22 cellular contexts compared by ENCODE assay signal in genomic region chr7:20152057-20152456, GRCh38.
DNase-seq lines count a peak whose midpoint lies in the region; ATAC-seq and TF ChIP-seq lines count a peak whose summit lies in the region.
"Had no signal": no experiment of that assay in that cellular context is flagged by ENCODE, and none has a peak within 500 bp of the region (broad histone marks: within the 10 kb centered on the region; RNA-seq: fewer than 3 reads in every experiment).

No MANE protein-coding gene starts in this region.

- H3F3A ChIP-seq in OCI-LY1 (ENCODE audit: insufficient read depth, low read length) = no peaks in the 10 kb centered on the region

- H3K27ac ChIP-seq in OCI-LY1 (ENCODE audit: low read depth, low read length, poor library complexity, severe bottlenecking) (peak overlapping the region; percentile 0), esophagus squamous epithelium (peak overlapping the region in 3 of 4 donors; percentile 39 to 71 (median 68)), uterus (peak overlapping the region; percentile 69 to 88)
- H3K27ac ChIP-seq: breast epithelium, psoas muscle had no signal

- H3K4me3 ChIP-seq in OCI-LY1 (ENCODE audit: low read depth, low read length, poor library complexity, severe bottlenecking) (no peak overlapping the region), esophagus squamous epithelium (no peak overlapping the region), uterus (no peak overlapping the region)
- H3K4me3 ChIP-seq: breast epithelium, colonic mucosa, heart left ventricle, psoas muscle had no signal

- H2AFZ ChIP-seq in OCI-LY1 (ENCODE audit: low read length) = no peak overlapping the region

- no peak for TF ChIP-seq CTCF in OCI-LY1 (IDR thresholded peaks at IDR 0.05; ENCODE audit: low read length)
- TF ChIP-seq CTCF in esophagus squamous epithelium (IDR thresholded peaks at IDR 0.05) = no peak
- no peak for TF ChIP-seq CTCF in uterus (IDR thresholded peaks at IDR 0.05)

- WGBS in esophagus squamous epithelium, 2 donors = 37 to 47% methylated on average over 3 of the region's 3 CpGs

- no peak for ATAC-seq in GM21528 (IDR thresholded peaks at IDR 0.05; ENCODE audit: low FRiP score, unreplicated experiment)
- ATAC-seq: heart left ventricle, left lobe of liver, psoas muscle had no signal

- DNase-seq in NCI-H1417 (lab: John Stamatoyannopoulos, UW) = peak in 2 of 3 experiments; percentile 35 to 69
- DNase-seq in NCI-H1417 treated with DMSO at 0.1 percent for 48 hours (lab: John Stamatoyannopoulos, UW) = no peak
- no peak for DNase-seq in esophagus squamous epithelium (lab: John Stamatoyannopoulos, UW)
- no peak for DNase-seq in uterus
- DNase-seq in D341Med (ENCODE audit: low spot score) = no peak
- DNase-seq in NCI-H2081 (lab: John Stamatoyannopoulos, UW) = no peak
- DNase-seq: activated CD4-positive, alpha-beta memory T cell treated with anti-CD3 and anti-CD28 coated beads for 36 hours; activated T-cell treated with anti-CD3 and anti-CD28 coated beads for 4 hours; CD4-positive, alpha-beta memory T cell; colonic mucosa; heart left ventricle; NCI-H2029; NCI-H446; nephron progenitor cell; NK-92 treated with Interleukin-12 subunit alpha and Interleukin-12 subunit beta, amount 100 ng/mL, for 24 hours; psoas muscle; stimulated activated CD8-positive, alpha-beta memory T cell treated with anti-CD3 and anti-CD28 coated beads, Interleukin-4, amount 100 ng/mL, for 48 hours; substantia nigra had no signal

- H3K4me2 ChIP-seq in OCI-LY1 (ENCODE audit: low read length) = peak overlapping the region; percentile 5; the same call in 1 of the 2 replicates

- H3K79me2 ChIP-seq in OCI-LY1 (ENCODE audit: insufficient read depth, low read length) = no peaks in the 10 kb centered on the region

- H3K36me3 ChIP-seq in OCI-LY1 (ENCODE audit: insufficient read depth, low read length) (peaks cover 59% of the 10 kb centered on the region), esophagus squamous epithelium (peaks cover 0 to 30% (median 0%) of the 10 kb centered on the region in 3 donors), uterus (no peaks in the 10 kb centered on the region)
- H3K36me3 ChIP-seq: breast epithelium, colonic mucosa, heart left ventricle had no signal

- H3K4me1 ChIP-seq in OCI-LY1 (ENCODE audit: insufficient read depth, low read length, severe bottlenecking) (peaks cover 19% of the 10 kb centered on the region), esophagus squamous epithelium (peaks cover 0 to 17% (median 3%) of the 10 kb centered on the region in 3 donors), uterus (peaks cover 0 to 5% of the 10 kb centered on the region in 2 donors)
- H3K4me1 ChIP-seq: breast epithelium, colonic mucosa, psoas muscle had no signal

- no peak overlapping the region for H3K9ac ChIP-seq in OCI-LY1 (ENCODE audit: low read length)

- intact Hi-C loops in esophagus squamous epithelium (cut with DNase I) = no loop called here
- intact Hi-C loops in uterus (cut with DNase I; ENCODE audit: low total_unique reads) = no loop called here

- H3K9me3 ChIP-seq in OCI-LY1 (ENCODE audit: low read length) = no peaks in the 10 kb centered on the region
- no peaks in the 10 kb centered on the region for H3K9me3 ChIP-seq in esophagus squamous epithelium
- H3K9me3 ChIP-seq in uterus = no peaks in the 10 kb centered on the region
- H3K9me3 ChIP-seq: breast epithelium, colonic mucosa, heart left ventricle, psoas muscle had no signal

- H3K27me3 ChIP-seq in OCI-LY1 (ENCODE audit: insufficient read depth, low read length) = no peaks in the 10 kb centered on the region
- H3K27me3 ChIP-seq in esophagus squamous epithelium = no peaks in the 10 kb centered on the region
- H3K27me3 ChIP-seq in uterus = no peaks in the 10 kb centered on the region
- H3K27me3 ChIP-seq: breast epithelium, colonic mucosa, heart left ventricle had no signal

- no peak for TF ChIP-seq POLR2A in esophagus squamous epithelium (IDR thresholded peaks at IDR 0.05)
- no peak for TF ChIP-seq POLR2A in uterus (IDR thresholded peaks at IDR 0.05)

- H4K20me1 ChIP-seq in OCI-LY1 (ENCODE audit: insufficient read depth, low read length) = no peaks in the 10 kb centered on the region

- H3K9me2 ChIP-seq in OCI-LY1 (ENCODE audit: low read depth, low read length) = no peaks in the 10 kb centered on the region

Comparison
In these comparisons a context has a peak if more than half of its experiments do, and no peak if none do; other contexts are left out.
1. DNase-seq: peak in NCI-H1417 (2 of 3); none in NCI-H1417 treated with DMSO at 0.1 percent for 48 hours (single experiment), esophagus squamous epithelium (single experiment), uterus (0 of 2), D341Med (single experiment) and NCI-H2081 (0 of 2).
2. H3K27ac ChIP-seq: peak in every context shown above with its lines; median percentile 78 in uterus; 68 in esophagus squamous epithelium; 0 in OCI-LY1.